Comparison of ENCODE assay signal across 18 cellular contexts in genomic region chr1:8206397-8206796, GRCh38.
"Had no signal": no experiment of that assay in that cellular context is flagged by ENCODE, and none has a peak within 500 bp of the region (broad histone marks: within the 10 kb centered on the region; RNA-seq: fewer than 3 reads in every experiment).

No MANE protein-coding gene starts in this region.

- ATAC-seq: activated CD8-positive, alpha-beta T cell treated with anti-CD3 and anti-CD28 coated beads, Interleukin-2, amount 10 ng/mL, durations not matched to agents 7 days and 5 days; activated T-cell treated with anti-CD3 and anti-CD28 coated beads, Interleukin-2, amount 50 U/mL, for 72 hours; naive thymus-derived CD4-positive, alpha-beta T cell; WTC11 had no signal

- H3K36me3 Mint-ChIP-seq: naive thymus-derived CD4-positive, alpha-beta T cell; WTC11 had no signal

- H3K4me3 Mint-ChIP-seq: activated CD8-positive, alpha-beta T cell treated with anti-CD3 and anti-CD28 coated beads, Interleukin-2, amount 10 ng/mL, durations not matched to agents 7 days and 5 days; activated naive CD8-positive, alpha-beta T cell treated with anti-CD3 and anti-CD28 coated beads, Interleukin-2, amount 10 ng/mL, durations not matched to agents 7 days and 5 days; activated T-cell treated with anti-CD3 and anti-CD28 coated beads, Interleukin-2, amount 50 U/mL, for 72 hours; endodermal cell; naive thymus-derived CD4-positive, alpha-beta T cell; WTC11 had no signal

- H3K9me3 ChIP-seq: tibial nerve had no signal

- H3K4me3 ChIP-seq: dorsolateral prefrontal cortex, skin epidermis, tibial nerve had no signal

- H3K27ac ChIP-seq: dorsolateral prefrontal cortex, skin epidermis, tibial nerve had no signal

- H3K9me3 Mint-ChIP-seq: activated naive CD8-positive, alpha-beta T cell treated with anti-CD3 and anti-CD28 coated beads, Interleukin-2, amount 10 ng/mL, durations not matched to agents 7 days and 5 days; activated T-cell treated with anti-CD3 and anti-CD28 coated beads, Interleukin-2, amount 50 U/mL, for 72 hours; endodermal cell; naive thymus-derived CD4-positive, alpha-beta T cell; WTC11 had no signal

- H3K27ac Mint-ChIP-seq: activated CD8-positive, alpha-beta T cell treated with anti-CD3 and anti-CD28 coated beads, Interleukin-2, amount 10 ng/mL, durations not matched to agents 7 days and 5 days; activated naive CD8-positive, alpha-beta T cell treated with anti-CD3 and anti-CD28 coated beads, Interleukin-2, amount 10 ng/mL, durations not matched to agents 7 days and 5 days; activated T-cell treated with anti-CD3 and anti-CD28 coated beads, Interleukin-2, amount 50 U/mL, for 72 hours; endodermal cell; naive thymus-derived CD4-positive, alpha-beta T cell; WTC11 had no signal

- DNase-seq: activated CD4-positive, alpha-beta T cell treated with anti-CD3 and anti-CD28 coated beads for 48 hours; activated CD8-positive, alpha-beta memory T cell treated with anti-CD3 and anti-CD28 coated beads, Interleukin-2, amount 50 U/mL, for 4 hours; activated CD8-positive, alpha-beta T cell treated with anti-CD3 and anti-CD28 coated beads, Interleukin-2, amount 10 ng/mL, durations not matched to agents 7 days and 5 days; activated gamma-delta T cell treated with Interleukin-2 at 50 U/mL for 16 hours; activated naive CD8-positive, alpha-beta T cell treated with anti-CD3 and anti-CD28 coated beads, Interleukin-2, amount 10 ng/mL, durations not matched to agents 7 days and 5 days; activated T-cell treated with anti-CD3 and anti-CD28 coated beads, Interleukin-2, amount 50 U/mL, for 72 hours; anterior cingulate cortex; dorsolateral prefrontal cortex; endodermal cell; left cardiac atrium; naive thymus-derived CD4-positive, alpha-beta T cell; stimulated activated CD4-positive, alpha-beta T cell treated with anti-CD3 and anti-CD28 coated beads, Interleukin-15, amount 100 ng/mL, for 24 hours; stimulated activated CD4-positive, alpha-beta T cell treated with anti-CD3 and anti-CD28 coated beads, Interleukin-4, amount 100 ng/mL, for 24 hours; stimulated activated naive CD4-positive, alpha-beta T cell treated with Interleukin-2 at 50 U/mL for 16 hours; substantia nigra had no signal

- H3K27me3 ChIP-seq: dorsolateral prefrontal cortex, tibial nerve had no signal

- H3K36me3 ChIP-seq: tibial nerve had no signal
